In genomic region chr14:22871962-22872832, GRCh38 we compare ENCODE assay signal across 1 cellular context.
TF ChIP-seq lines count a peak whose summit lies in the region.

No MANE protein-coding gene starts in this region.

TF ChIP-seq in H1, 55 proteins besides CTCF, POLR2A, EP300 and RAD21:
- peak; percentile 33; the same call in 1 of the 2 replicates for TF ChIP-seq CREB1 (IDR thresholded peaks at IDR 0.05)
- no peak for TF ChIP-seq CHD7 (IDR thresholded peaks at IDR 0.05; ENCODE audit: insufficient replicate concordance, low read length)
- TF ChIP-seq, protein P1, sequence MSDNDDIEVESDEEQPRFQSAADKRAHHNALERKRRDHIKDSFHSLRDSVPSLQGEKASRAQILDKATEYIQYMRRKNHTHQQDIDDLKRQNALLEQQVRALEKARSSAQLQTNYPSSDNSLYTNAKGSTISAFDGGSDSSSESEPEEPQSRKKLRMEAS (IDR thresholded peaks at IDR 0.05), result peak; percentile 27; the same call in 1 of the 2 replicates
- no peak for TF ChIP-seq SP4 (IDR thresholded peaks at IDR 0.05; ENCODE audit: low read length)
- TF ChIP-seq SIRT6 (IDR thresholded peaks at IDR 0.05; ENCODE audit: low read length), result no peak
- TF ChIP-seq CBX8 (IDR thresholded peaks at IDR 0.05; ENCODE audit: borderline replicate concordance, low read depth, low read length), result no peak
- no peak for TF ChIP-seq SUZ12 (IDR thresholded peaks at IDR 0.05; ENCODE audit: low read length)
- TF ChIP-seq CTBP2 (IDR thresholded peaks at IDR 0.05; ENCODE audit: borderline replicate concordance, insufficient read depth, insufficient read length, low read length), result no peak
- TF ChIP-seq JUN (IDR thresholded peaks at IDR 0.05; ENCODE audit: low read depth, low read length), result no peak
- TF ChIP-seq KDM5A (IDR thresholded peaks at IDR 0.05; ENCODE audit: low read length), result no peak
- TF ChIP-seq ATF3 (IDR thresholded peaks at IDR 0.05; ENCODE audit: insufficient read depth, low read depth, low read length), result 0 out of 2 replicates have a peak, but pooled peaks have one; percentile 8
- TF ChIP-seq BCL11A (IDR thresholded peaks at IDR 0.05; ENCODE audit: low read depth in 2 of 2, low read length in 2 of 2), result no peak
- TF ChIP-seq JUND (IDR thresholded peaks at IDR 0.05; ENCODE audit: low read length), result peak; percentile 55; the same call in 1 of the 2 replicates
- TF ChIP-seq SIN3A (conservative IDR thresholded peaks at IDR 0.05 in 1 of 2, IDR thresholded peaks at IDR 0.05 in 1 of 2; ENCODE audit: low read depth in 1 of 2, low read length in 2 of 2), result peak; percentile 50 to 78; a peak in 1 of 4 replicates
- 0 out of 2 replicates have a peak, but pooled peaks have one; percentile 5 for TF ChIP-seq SRF (IDR thresholded peaks at IDR 0.05; ENCODE audit: low read depth, low read length)
- TF ChIP-seq GABPA (IDR thresholded peaks at IDR 0.05; ENCODE audit: borderline replicate concordance, insufficient read depth, low read length), result no peak
- TF ChIP-seq TCF12 (IDR thresholded peaks at IDR 0.05; ENCODE audit: low read depth, low read length), result no peak
- TF ChIP-seq CHD2 (IDR thresholded peaks at IDR 0.05; ENCODE audit: low read length), result peak; percentile 58
- no peak for TF ChIP-seq ATF2 (IDR thresholded peaks at IDR 0.05; ENCODE audit: low read length)
- TF ChIP-seq EZH2 (IDR thresholded peaks at IDR 0.05; ENCODE audit: low read depth, low read length, severe bottlenecking), result no peak
- no peak for TF ChIP-seq SP1 (IDR thresholded peaks at IDR 0.05; ENCODE audit: low read depth, low read length)
- no peak for TF ChIP-seq RXRA (IDR thresholded peaks at IDR 0.05; ENCODE audit: insufficient read depth, low read depth, low read length)
- no peak for TF ChIP-seq BRCA1 (IDR thresholded peaks at IDR 0.05; ENCODE audit: low read depth, low read length)
- 0 out of 4 replicates have a peak, but pooled peaks of 1 of the 2 experiments have one; percentile 64 for TF ChIP-seq HDAC2 (IDR thresholded peaks at IDR 0.05; ENCODE audit: borderline replicate concordance in 1 of 2, low read depth in 2 of 2, low read length in 2 of 2)
- TF ChIP-seq KDM1A (IDR thresholded peaks at IDR 0.05; ENCODE audit: borderline replicate concordance, low read length), result no peak
- no peak for TF ChIP-seq GTF2F1 (IDR thresholded peaks at IDR 0.05; ENCODE audit: borderline replicate concordance, low read depth, low read length)
- no peak for TF ChIP-seq NANOG (IDR thresholded peaks at IDR 0.05; ENCODE audit: insufficient read depth, low read depth, low read length, poor library complexity, severe bottlenecking)
- peak; percentile 56; the same call in 1 of the 2 replicates for TF ChIP-seq TBP (IDR thresholded peaks at IDR 0.05; ENCODE audit: low read depth, low read length)
- no peak for TF ChIP-seq POLR2AphosphoS5 (IDR thresholded peaks at IDR 0.05; ENCODE audit: low read depth, low read length)
- TF ChIP-seq HDAC6 (IDR thresholded peaks at IDR 0.05; ENCODE audit: low read depth, low read length), result no peak
- TF ChIP-seq RNF2 (IDR thresholded peaks at IDR 0.05; ENCODE audit: borderline replicate concordance, low read depth, low read length, missing control alignments, poor library complexity, severe bottlenecking), result no peak
- no peak for TF ChIP-seq SIX5 (IDR thresholded peaks at IDR 0.05; ENCODE audit: low read depth, low read length)
- no peak for TF ChIP-seq CHD1 (IDR thresholded peaks at IDR 0.05; ENCODE audit: low read depth, low read length)
- TF ChIP-seq SAP30 (IDR thresholded peaks at IDR 0.05; ENCODE audit: insufficient read depth, insufficient replicate concordance, low read length), result no peak
- TF ChIP-seq RBBP5 (IDR thresholded peaks at IDR 0.05; ENCODE audit: borderline replicate concordance, low read depth, low read length), result no peak
- TF ChIP-seq BACH1 (IDR thresholded peaks at IDR 0.05; ENCODE audit: low read length), result 0 out of 2 replicates have a peak, but pooled peaks have one; percentile 20
- 0 out of 2 replicates have a peak, but pooled peaks have one; percentile 44 for TF ChIP-seq EGR1 (IDR thresholded peaks at IDR 0.05; ENCODE audit: borderline replicate concordance, low read depth, low read length)
- no peak for TF ChIP-seq ZNF274 (IDR thresholded peaks at IDR 0.05; ENCODE audit: borderline replicate concordance, extremely low read depth, low read length)
- TF ChIP-seq MAFK (IDR thresholded peaks at IDR 0.05; ENCODE audit: low read depth, low read length), result no peak
- TF ChIP-seq YY1 (IDR thresholded peaks at IDR 0.05; ENCODE audit: low read depth, low read length), result 0 out of 2 replicates have a peak, but pooled peaks have one; percentile 40
- no peak for TF ChIP-seq KDM4A (IDR thresholded peaks at IDR 0.05; ENCODE audit: low read depth, low read length, severe bottlenecking)
- TF ChIP-seq, protein P2, sequence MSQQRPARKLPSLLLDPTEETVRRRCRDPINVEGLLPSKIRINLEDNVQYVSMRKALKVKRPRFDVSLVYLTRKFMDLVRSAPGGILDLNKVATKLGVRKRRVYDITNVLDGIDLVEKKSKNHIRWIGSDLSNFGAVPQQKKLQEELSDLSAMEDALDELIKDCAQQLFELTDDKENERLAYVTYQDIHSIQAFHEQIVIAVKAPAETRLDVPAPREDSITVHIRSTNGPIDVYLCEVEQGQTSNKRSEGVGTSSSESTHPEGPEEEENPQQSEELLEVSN (IDR thresholded peaks at IDR 0.05), result no peak
- TF ChIP-seq FOSL1 (IDR thresholded peaks at IDR 0.05; ENCODE audit: insufficient read depth, low read depth, low read length), result no peak
- TF ChIP-seq, protein P3, sequence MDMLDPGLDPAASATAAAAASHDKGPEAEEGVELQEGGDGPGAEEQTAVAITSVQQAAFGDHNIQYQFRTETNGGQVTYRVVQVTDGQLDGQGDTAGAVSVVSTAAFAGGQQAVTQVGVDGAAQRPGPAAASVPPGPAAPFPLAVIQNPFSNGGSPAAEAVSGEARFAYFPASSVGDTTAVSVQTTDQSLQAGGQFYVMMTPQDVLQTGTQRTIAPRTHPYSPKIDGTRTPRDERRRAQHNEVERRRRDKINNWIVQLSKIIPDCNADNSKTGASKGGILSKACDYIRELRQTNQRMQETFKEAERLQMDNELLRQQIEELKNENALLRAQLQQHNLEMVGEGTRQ (IDR thresholded peaks at IDR 0.05; ENCODE audit: low read length), result no peak
- TF ChIP-seq CBX5 (IDR thresholded peaks at IDR 0.05; ENCODE audit: low read depth, low read length), result no peak
- TF ChIP-seq TAF1 (IDR thresholded peaks at IDR 0.05; ENCODE audit: low read depth, low read length), result peak; percentile 56
- TF ChIP-seq ASH2L (IDR thresholded peaks at IDR 0.05; ENCODE audit: low read length), result peak; percentile 2
- no peak for TF ChIP-seq CEBPB (IDR thresholded peaks at IDR 0.05; ENCODE audit: low read depth, low read length)
- TF ChIP-seq NRF1 (IDR thresholded peaks at IDR 0.05; ENCODE audit: low read depth, low read length), result no peak
- TF ChIP-seq RFX5 (IDR thresholded peaks at IDR 0.05; ENCODE audit: borderline replicate concordance, low read depth, low read length), result no peak
- TF ChIP-seq SP2 (IDR thresholded peaks at IDR 0.05; ENCODE audit: low read length), result no peak
- no peak for TF ChIP-seq TEAD4 (IDR thresholded peaks at IDR 0.05; ENCODE audit: low read depth, low read length)
- TF ChIP-seq PHF8 (conservative IDR thresholded peaks at IDR 0.05; ENCODE audit: low read depth, low read length), result peak; percentile 37; the same call in 1 of the 2 replicates
- no peak for TF ChIP-seq POU5F1 (IDR thresholded peaks at IDR 0.05; ENCODE audit: low read depth, low read length)
- TF ChIP-seq TAF7 (optimal IDR thresholded peaks at IDR 0.05; ENCODE audit: borderline replicate concordance, low read depth, low read length), result no peak
TF ChIP-seq in H1: peak in this region for 15.
